2 cellular contexts compared by ENCODE assay signal in genomic region chr6:75326557-75327258, GRCh38.
TF ChIP-seq lines count a peak whose summit lies in the region.

No MANE protein-coding gene starts in this region.

TF ChIP-seq in IMR-90, 13 proteins besides CTCF, POLR2A, EP300 and RAD21:
- TF ChIP-seq CEBPB (IDR thresholded peaks at IDR 0.05; ENCODE audit: low read depth, low read length), result peak; percentile 72; the same call in 1 of the 2 replicates
- TF ChIP-seq ELK1 (IDR thresholded peaks at IDR 0.05; ENCODE audit: borderline replicate concordance, low read depth, low read length), result no peak
- TF ChIP-seq MXI1 (IDR thresholded peaks at IDR 0.05; ENCODE audit: borderline replicate concordance, low read depth, low read length), result no peak
- no peak for TF ChIP-seq USF2 (IDR thresholded peaks at IDR 0.05; ENCODE audit: low read depth, low read length)
TF ChIP-seq in IMR-90: peak in this region for 1.

TF ChIP-seq in H1, 55 proteins besides CTCF, POLR2A, EP300 and RAD21:
- TF ChIP-seq SP1 (IDR thresholded peaks at IDR 0.05; ENCODE audit: low read depth, low read length), result no peak
- TF ChIP-seq BCL11A (IDR thresholded peaks at IDR 0.05; ENCODE audit: low read depth in 2 of 2, low read length in 2 of 2), result peak in 1 of 2 experiments; percentile 9
- peak; percentile 61 for TF ChIP-seq NANOG (IDR thresholded peaks at IDR 0.05; ENCODE audit: insufficient read depth, low read depth, low read length, poor library complexity, severe bottlenecking)
